ENCODE assay signal across 1 cellular context in the genomic region with DNA sequence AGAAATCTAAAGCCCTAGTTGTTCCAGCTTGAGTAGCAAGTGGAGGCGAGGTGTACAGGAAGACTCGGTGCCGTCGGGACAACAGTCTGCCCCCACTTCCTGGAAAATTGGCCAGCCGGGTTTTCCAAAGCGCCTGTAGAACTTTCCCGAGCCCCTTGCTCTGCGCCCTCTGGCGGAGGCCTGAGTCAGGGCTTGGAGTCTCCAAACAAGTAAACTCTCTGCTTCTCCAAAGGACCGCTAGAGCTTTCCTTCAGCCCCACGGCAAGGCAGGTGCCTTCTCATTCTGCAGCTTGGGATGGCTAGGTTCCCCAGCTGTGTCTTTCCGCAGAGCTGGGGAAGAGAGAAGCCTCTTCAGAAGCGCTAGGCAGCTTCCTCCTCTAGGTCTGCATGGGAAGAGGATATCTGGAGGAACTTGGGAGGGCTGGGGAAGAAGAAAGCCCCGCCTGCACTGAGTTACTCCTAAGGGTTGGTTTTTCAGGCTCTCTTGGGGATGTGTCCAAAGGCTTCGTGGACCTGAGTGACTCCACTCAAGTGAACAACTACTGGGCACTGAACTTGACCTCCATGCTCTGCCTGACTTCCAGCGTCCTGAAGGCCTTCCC.
TF ChIP-seq lines count a peak whose summit lies in the region.

No MANE protein-coding gene starts in this region.

TF ChIP-seq in HepG2, 621 proteins besides CTCF, POLR2A, EP300 and RAD21 (continued from another document and continues in another):
- TF ChIP-seq, protein P1, sequence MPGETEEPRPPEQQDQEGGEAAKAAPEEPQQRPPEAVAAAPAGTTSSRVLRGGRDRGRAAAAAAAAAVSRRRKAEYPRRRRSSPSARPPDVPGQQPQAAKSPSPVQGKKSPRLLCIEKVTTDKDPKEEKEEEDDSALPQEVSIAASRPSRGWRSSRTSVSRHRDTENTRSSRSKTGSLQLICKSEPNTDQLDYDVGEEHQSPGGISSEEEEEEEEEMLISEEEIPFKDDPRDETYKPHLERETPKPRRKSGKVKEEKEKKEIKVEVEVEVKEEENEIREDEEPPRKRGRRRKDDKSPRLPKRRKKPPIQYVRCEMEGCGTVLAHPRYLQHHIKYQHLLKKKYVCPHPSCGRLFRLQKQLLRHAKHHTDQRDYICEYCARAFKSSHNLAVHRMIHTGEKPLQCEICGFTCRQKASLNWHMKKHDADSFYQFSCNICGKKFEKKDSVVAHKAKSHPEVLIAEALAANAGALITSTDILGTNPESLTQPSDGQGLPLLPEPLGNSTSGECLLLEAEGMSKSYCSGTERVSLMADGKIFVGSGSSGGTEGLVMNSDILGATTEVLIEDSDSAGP (CRISPR knock-in tag; IDR thresholded peaks at IDR 0.05; ENCODE audit: borderline replicate concordance) = peak; percentile 24; the same call in 1 of the 2 replicates
- TF ChIP-seq SP4 (CRISPR knock-in tag; IDR thresholded peaks at IDR 0.05) (no peak), AGO1 (IDR thresholded peaks at IDR 0.05; ENCODE audit: low read depth, low read length, poor library complexity, severe bottlenecking) (no peak), NBN (conservative IDR thresholded peaks at IDR 0.05) (no peak), PCBP1 (IDR thresholded peaks at IDR 0.05; ENCODE audit: borderline replicate concordance, low read depth, low read length) (0 out of 2 replicates have a peak, but pooled peaks have one; percentile 57), IKZF1 (IDR thresholded peaks at IDR 0.05) (no peak), SMARCE1 (IDR thresholded peaks at IDR 0.05; ENCODE audit: borderline replicate concordance) (no peak), ZNF430 (CRISPR knock-in tag; IDR thresholded peaks at IDR 0.05) (peak; percentile 20; the same call in 1 of the 2 replicates), KLF15 (CRISPR knock-in tag; IDR thresholded peaks at IDR 0.05; ENCODE audit: borderline replicate concordance) (no peak), ZNF605 (CRISPR knock-in tag; IDR thresholded peaks at IDR 0.05) (peak; percentile 70), FOXK1 (CRISPR knock-in tag; IDR thresholded peaks at IDR 0.05; ENCODE audit: borderline replicate concordance, low read depth) (peak; percentile 15; the same call in 1 of the 2 replicates), ZNF333 (CRISPR knock-in tag; IDR thresholded peaks at IDR 0.05; ENCODE audit: borderline replicate concordance) (no peak), ZNF737 (CRISPR knock-in tag; IDR thresholded peaks at IDR 0.05; ENCODE audit: borderline replicate concordance) (no peak), KDM5B (CRISPR knock-in tag; IDR thresholded peaks at IDR 0.05; ENCODE audit: borderline replicate concordance) (peak; percentile 71; the same call in 1 of the 2 replicates), RORA (CRISPR knock-in tag; IDR thresholded peaks at IDR 0.05) (no peak)
- TF ChIP-seq, protein P2, sequence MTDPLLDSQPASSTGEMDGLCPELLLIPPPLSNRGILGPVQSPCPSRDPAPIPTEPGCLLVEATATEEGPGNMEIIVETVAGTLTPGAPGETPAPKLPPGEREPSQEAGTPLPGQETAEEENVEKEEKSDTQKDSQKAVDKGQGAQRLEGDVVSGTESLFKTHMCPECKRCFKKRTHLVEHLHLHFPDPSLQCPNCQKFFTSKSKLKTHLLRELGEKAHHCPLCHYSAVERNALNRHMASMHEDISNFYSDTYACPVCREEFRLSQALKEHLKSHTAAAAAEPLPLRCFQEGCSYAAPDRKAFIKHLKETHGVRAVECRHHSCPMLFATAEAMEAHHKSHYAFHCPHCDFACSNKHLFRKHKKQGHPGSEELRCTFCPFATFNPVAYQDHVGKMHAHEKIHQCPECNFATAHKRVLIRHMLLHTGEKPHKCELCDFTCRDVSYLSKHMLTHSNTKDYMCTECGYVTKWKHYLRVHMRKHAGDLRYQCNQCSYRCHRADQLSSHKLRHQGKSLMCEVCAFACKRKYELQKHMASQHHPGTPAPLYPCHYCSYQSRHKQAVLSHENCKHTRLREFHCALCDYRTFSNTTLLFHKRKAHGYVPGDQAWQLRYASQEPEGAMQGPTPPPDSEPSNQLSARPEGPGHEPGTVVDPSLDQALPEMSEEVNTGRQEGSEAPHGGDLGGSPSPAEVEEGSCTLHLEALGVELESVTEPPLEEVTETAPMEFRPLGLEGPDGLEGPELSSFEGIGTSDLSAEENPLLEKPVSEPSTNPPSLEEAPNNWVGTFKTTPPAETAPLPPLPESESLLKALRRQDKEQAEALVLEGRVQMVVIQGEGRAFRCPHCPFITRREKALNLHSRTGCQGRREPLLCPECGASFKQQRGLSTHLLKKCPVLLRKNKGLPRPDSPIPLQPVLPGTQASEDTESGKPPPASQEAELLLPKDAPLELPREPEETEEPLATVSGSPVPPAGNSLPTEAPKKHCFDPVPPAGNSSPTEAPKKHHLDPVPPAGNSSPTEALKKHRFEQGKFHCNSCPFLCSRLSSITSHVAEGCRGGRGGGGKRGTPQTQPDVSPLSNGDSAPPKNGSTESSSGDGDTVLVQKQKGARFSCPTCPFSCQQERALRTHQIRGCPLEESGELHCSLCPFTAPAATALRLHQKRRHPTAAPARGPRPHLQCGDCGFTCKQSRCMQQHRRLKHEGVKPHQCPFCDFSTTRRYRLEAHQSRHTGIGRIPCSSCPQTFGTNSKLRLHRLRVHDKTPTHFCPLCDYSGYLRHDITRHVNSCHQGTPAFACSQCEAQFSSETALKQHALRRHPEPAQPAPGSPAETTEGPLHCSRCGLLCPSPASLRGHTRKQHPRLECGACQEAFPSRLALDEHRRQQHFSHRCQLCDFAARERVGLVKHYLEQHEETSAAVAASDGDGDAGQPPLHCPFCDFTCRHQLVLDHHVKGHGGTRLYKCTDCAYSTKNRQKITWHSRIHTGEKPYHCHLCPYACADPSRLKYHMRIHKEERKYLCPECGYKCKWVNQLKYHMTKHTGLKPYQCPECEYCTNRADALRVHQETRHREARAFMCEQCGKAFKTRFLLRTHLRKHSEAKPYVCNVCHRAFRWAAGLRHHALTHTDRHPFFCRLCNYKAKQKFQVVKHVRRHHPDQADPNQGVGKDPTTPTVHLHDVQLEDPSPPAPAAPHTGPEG (CRISPR knock-in tag; IDR thresholded peaks at IDR 0.05) = no peak
- TF ChIP-seq, protein P3, sequence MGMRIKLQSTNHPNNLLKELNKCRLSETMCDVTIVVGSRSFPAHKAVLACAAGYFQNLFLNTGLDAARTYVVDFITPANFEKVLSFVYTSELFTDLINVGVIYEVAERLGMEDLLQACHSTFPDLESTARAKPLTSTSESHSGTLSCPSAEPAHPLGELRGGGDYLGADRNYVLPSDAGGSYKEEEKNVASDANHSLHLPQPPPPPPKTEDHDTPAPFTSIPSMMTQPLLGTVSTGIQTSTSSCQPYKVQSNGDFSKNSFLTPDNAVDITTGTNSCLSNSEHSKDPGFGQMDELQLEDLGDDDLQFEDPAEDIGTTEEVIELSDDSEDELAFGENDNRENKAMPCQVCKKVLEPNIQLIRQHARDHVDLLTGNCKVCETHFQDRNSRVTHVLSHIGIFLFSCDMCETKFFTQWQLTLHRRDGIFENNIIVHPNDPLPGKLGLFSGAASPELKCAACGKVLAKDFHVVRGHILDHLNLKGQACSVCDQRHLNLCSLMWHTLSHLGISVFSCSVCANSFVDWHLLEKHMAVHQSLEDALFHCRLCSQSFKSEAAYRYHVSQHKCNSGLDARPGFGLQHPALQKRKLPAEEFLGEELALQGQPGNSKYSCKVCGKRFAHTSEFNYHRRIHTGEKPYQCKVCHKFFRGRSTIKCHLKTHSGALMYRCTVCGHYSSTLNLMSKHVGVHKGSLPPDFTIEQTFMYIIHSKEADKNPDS (CRISPR knock-in tag; IDR thresholded peaks at IDR 0.05) = no peak; the same call in 1 of the 2 replicates
- TF ChIP-seq, protein P4, sequence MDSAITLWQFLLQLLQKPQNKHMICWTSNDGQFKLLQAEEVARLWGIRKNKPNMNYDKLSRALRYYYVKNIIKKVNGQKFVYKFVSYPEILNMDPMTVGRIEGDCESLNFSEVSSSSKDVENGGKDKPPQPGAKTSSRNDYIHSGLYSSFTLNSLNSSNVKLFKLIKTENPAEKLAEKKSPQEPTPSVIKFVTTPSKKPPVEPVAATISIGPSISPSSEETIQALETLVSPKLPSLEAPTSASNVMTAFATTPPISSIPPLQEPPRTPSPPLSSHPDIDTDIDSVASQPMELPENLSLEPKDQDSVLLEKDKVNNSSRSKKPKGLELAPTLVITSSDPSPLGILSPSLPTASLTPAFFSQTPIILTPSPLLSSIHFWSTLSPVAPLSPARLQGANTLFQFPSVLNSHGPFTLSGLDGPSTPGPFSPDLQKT (CRISPR knock-in tag; IDR thresholded peaks at IDR 0.05; ENCODE audit: borderline replicate concordance) = no peak
- TF ChIP-seq, protein P5, sequence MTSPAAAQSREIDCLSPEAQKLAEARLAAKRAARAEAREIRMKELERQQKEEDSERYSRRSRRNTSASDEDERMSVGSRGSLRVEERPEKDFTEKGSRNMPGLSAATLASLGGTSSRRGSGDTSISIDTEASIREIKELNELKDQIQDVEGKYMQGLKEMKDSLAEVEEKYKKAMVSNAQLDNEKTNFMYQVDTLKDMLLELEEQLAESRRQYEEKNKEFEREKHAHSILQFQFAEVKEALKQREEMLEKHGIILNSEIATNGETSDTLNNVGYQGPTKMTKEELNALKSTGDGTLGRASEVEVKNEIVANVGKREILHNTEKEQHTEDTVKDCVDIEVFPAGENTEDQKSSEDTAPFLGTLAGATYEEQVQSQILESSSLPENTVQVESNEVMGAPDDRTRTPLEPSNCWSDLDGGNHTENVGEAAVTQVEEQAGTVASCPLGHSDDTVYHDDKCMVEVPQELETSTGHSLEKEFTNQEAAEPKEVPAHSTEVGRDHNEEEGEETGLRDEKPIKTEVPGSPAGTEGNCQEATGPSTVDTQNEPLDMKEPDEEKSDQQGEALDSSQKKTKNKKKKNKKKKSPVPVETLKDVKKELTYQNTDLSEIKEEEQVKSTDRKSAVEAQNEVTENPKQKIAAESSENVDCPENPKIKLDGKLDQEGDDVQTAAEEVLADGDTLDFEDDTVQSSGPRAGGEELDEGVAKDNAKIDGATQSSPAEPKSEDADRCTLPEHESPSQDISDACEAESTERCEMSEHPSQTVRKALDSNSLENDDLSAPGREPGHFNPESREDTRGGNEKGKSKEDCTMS (CRISPR knock-in tag; conservative IDR thresholded peaks at IDR 0.05) = no peak
- TF ChIP-seq, protein P6, sequence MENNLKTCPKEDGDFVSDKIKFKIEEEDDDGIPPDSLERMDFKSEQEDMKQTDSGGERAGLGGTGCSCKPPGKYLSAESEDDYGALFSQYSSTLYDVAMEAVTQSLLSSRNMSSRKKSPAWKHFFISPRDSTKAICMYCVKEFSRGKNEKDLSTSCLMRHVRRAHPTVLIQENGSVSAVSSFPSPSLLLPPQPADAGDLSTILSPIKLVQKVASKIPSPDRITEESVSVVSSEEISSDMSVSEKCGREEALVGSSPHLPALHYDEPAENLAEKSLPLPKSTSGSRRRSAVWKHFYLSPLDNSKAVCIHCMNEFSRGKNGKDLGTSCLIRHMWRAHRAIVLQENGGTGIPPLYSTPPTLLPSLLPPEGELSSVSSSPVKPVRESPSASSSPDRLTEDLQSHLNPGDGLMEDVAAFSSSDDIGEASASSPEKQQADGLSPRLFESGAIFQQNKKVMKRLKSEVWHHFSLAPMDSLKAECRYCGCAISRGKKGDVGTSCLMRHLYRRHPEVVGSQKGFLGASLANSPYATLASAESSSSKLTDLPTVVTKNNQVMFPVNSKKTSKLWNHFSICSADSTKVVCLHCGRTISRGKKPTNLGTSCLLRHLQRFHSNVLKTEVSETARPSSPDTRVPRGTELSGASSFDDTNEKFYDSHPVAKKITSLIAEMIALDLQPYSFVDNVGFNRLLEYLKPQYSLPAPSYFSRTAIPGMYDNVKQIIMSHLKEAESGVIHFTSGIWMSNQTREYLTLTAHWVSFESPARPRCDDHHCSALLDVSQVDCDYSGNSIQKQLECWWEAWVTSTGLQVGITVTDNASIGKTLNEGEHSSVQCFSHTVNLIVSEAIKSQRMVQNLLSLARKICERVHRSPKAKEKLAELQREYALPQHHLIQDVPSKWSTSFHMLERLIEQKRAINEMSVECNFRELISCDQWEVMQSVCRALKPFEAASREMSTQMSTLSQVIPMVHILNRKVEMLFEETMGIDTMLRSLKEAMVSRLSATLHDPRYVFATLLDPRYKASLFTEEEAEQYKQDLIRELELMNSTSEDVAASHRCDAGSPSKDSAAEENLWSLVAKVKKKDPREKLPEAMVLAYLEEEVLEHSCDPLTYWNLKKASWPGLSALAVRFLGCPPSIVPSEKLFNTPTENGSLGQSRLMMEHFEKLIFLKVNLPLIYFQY (CRISPR knock-in tag; IDR thresholded peaks at IDR 0.05; ENCODE audit: borderline replicate concordance) = no peak
- TF ChIP-seq, protein P7, sequence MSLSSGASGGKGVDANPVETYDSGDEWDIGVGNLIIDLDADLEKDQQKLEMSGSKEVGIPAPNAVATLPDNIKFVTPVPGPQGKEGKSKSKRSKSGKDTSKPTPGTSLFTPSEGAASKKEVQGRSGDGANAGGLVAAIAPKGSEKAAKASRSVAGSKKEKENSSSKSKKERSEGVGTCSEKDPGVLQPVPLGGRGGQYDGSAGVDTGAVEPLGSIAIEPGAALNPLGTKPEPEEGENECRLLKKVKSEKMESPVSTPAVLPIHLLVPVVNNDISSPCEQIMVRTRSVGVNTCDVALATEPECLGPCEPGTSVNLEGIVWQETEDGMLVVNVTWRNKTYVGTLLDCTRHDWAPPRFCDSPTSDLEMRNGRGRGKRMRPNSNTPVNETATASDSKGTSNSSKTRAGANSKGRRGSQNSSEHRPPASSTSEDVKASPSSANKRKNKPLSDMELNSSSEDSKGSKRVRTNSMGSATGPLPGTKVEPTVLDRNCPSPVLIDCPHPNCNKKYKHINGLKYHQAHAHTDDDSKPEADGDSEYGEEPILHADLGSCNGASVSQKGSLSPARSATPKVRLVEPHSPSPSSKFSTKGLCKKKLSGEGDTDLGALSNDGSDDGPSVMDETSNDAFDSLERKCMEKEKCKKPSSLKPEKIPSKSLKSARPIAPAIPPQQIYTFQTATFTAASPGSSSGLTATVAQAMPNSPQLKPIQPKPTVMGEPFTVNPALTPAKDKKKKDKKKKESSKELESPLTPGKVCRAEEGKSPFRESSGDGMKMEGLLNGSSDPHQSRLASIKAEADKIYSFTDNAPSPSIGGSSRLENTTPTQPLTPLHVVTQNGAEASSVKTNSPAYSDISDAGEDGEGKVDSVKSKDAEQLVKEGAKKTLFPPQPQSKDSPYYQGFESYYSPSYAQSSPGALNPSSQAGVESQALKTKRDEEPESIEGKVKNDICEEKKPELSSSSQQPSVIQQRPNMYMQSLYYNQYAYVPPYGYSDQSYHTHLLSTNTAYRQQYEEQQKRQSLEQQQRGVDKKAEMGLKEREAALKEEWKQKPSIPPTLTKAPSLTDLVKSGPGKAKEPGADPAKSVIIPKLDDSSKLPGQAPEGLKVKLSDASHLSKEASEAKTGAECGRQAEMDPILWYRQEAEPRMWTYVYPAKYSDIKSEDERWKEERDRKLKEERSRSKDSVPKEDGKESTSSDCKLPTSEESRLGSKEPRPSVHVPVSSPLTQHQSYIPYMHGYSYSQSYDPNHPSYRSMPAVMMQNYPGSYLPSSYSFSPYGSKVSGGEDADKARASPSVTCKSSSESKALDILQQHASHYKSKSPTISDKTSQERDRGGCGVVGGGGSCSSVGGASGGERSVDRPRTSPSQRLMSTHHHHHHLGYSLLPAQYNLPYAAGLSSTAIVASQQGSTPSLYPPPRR (CRISPR knock-in tag; IDR thresholded peaks at IDR 0.05; ENCODE audit: borderline replicate concordance) = no peak
- TF ChIP-seq, protein P8, sequence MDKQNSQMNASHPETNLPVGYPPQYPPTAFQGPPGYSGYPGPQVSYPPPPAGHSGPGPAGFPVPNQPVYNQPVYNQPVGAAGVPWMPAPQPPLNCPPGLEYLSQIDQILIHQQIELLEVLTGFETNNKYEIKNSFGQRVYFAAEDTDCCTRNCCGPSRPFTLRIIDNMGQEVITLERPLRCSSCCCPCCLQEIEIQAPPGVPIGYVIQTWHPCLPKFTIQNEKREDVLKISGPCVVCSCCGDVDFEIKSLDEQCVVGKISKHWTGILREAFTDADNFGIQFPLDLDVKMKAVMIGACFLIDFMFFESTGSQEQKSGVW (CRISPR knock-in tag; IDR thresholded peaks at IDR 0.05; ENCODE audit: borderline replicate concordance) = no peak
